In the genomic region with DNA sequence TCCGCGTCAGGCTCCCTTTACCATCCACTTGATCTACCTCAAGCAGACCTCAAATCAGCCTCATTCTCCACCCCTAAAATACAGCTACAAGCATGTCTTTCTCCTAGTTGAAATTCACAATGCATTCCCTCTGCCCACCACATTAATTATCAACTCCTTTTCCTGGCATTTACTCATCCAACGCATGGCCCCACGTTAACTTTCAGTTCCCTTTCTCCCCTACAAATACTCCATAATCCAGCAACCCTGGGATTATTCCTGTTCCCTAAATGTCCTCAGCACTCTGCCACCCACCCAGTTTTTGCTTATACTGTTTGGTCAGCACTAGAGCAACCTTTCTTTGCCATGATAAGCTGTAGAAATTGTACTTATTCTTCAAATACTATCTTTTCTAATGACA, we compare ENCODE assay signal across 17 cellular contexts.
"Had no signal": no experiment of that assay in that cellular context is flagged by ENCODE, and none has a peak within 500 bp of the region (broad histone marks: within the 10 kb centered on the region; RNA-seq: fewer than 3 reads in every experiment).

No MANE protein-coding gene starts in this region.

- DNase-seq: activated CD4-positive, alpha-beta T cell treated with anti-CD3 and anti-CD28 coated beads, Interleukin-2, amount 50 U/mL, for 48 hours; activated gamma-delta T cell treated with Interleukin-2 at 50 U/mL for 16 hours; activated naive CD8-positive, alpha-beta T cell treated with anti-CD3 and anti-CD28 coated beads for 36 hours; activated T-cell treated with anti-CD3 and anti-CD28 coated beads, Interleukin-2, amount 50 U/mL, for 48 hours; dorsolateral prefrontal cortex; immature natural killer cell; left colon; naive thymus-derived CD4-positive, alpha-beta T cell; nucleus accumbens; stimulated activated CD4-positive, alpha-beta T cell treated with anti-CD3 and anti-CD28 coated beads, Interleukin-2, amount 100 ng/mL, for 48 hours; stimulated activated naive CD4-positive, alpha-beta T cell treated with Interleukin-2 at 50 U/mL for 16 hours; T-helper 17 cell had no signal

- H3K27me3 Mint-ChIP-seq: activated naive CD8-positive, alpha-beta T cell treated with anti-CD3 and anti-CD28 coated beads for 36 hours; T-helper 17 cell had no signal

- H3K36me3 Mint-ChIP-seq: immature natural killer cell, type B pancreatic cell had no signal

- H3K4me3 Mint-ChIP-seq: activated naive CD8-positive, alpha-beta T cell treated with anti-CD3 and anti-CD28 coated beads for 36 hours; immature natural killer cell; naive thymus-derived CD4-positive, alpha-beta T cell; T-helper 17 cell; type B pancreatic cell had no signal

- H3K36me3 ChIP-seq: breast epithelium had no signal

- H3K4me3 ChIP-seq: breast epithelium, dorsolateral prefrontal cortex had no signal

- H3K27ac ChIP-seq: breast epithelium, dorsolateral prefrontal cortex had no signal

- H3K4me1 ChIP-seq: breast epithelium had no signal

- ATAC-seq: activated CD4-positive, CD25-positive, alpha-beta regulatory T cell treated with anti-CD3 and anti-CD28 coated beads, Interleukin-2, amount 50 U/mL, for 24 hours; esophagus mucosa; left colon; naive thymus-derived CD4-positive, alpha-beta T cell; T-helper 17 cell had no signal

- H3K9me3 Mint-ChIP-seq: immature natural killer cell had no signal

- H3K27me3 ChIP-seq: breast epithelium had no signal

- H3K27ac Mint-ChIP-seq: activated naive CD8-positive, alpha-beta T cell treated with anti-CD3 and anti-CD28 coated beads for 36 hours; progenitor cell of endocrine pancreas; type B pancreatic cell had no signal

- H3K9me3 ChIP-seq: breast epithelium had no signal
